1 cellular context compared by ENCODE assay signal in the genomic region with DNA sequence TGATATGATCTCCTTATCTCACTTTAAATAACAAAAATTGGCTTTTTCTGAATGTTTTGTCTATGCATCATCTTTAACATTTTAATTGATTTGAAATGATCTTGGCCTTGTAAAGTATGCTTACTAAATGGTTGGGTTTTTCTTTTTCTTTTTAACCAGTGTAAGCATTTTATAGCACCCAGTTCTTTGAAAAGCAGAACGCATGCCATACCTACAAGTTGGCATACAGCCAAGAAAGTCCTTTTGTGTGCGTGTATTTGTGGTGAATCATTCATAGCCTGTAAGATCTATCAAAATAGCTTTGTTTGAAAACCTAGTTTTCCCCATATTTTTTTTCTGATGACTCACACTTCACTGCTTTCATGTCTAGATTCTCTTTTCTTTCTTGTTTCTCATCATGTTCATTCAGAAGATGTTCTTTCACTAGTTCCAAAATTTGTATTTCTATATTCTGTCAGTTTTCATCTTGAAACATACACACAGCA.
TF ChIP-seq lines count a peak whose summit lies in the region.

No MANE protein-coding gene starts in this region.

TF ChIP-seq in HEK293, 187 proteins besides CTCF, POLR2A, EP300 and RAD21 (continued from another document and continues in another):
- TF ChIP-seq ZNF843 (tag by site-specific recombination; IDR thresholded peaks at IDR 0.05) (no peak), ZNF174 (tag by site-specific recombination; IDR thresholded peaks at IDR 0.05) (peak; percentile 62; the same call in 1 of the 2 replicates), ZNF292 (tag by site-specific recombination; IDR thresholded peaks at IDR 0.05; ENCODE audit: borderline replicate concordance, low read depth) (no peak), ZNF501 (tag by site-specific recombination; IDR thresholded peaks at IDR 0.05) (no peak), ZBTB48 (tag by site-specific recombination; IDR thresholded peaks at IDR 0.05) (no peak), PBX3 (CRISPR knock-in tag; IDR thresholded peaks at IDR 0.05) (no peak), ZNF423 (tag by site-specific recombination; IDR thresholded peaks at IDR 0.05) (no peak), ZNF571 (tag by site-specific recombination; IDR thresholded peaks at IDR 0.05) (no peak), KLF7 (tag by site-specific recombination; IDR thresholded peaks at IDR 0.05; ENCODE audit: borderline replicate concordance) (no peak), SETDB1 (IDR thresholded peaks at IDR 0.05; ENCODE audit: insufficient read length, low read length) (no peak), ZNF146 (tag by site-specific recombination; IDR thresholded peaks at IDR 0.05) (no peak), ZNF37A (tag by site-specific recombination; IDR thresholded peaks at IDR 0.05) (peak; percentile 69; the same call in 1 of the 2 replicates), ZNF513 (tag by site-specific recombination; IDR thresholded peaks at IDR 0.05) (no peak), ZFP41 (tag by site-specific recombination; IDR thresholded peaks at IDR 0.05; ENCODE audit: borderline replicate concordance) (no peak), ZNF280D (tag by site-specific recombination; IDR thresholded peaks at IDR 0.05) (no peak), ZNF629 (tag by site-specific recombination; IDR thresholded peaks at IDR 0.05) (peak; percentile 32; the same call in 1 of the 2 replicates), ZNF660 (tag by site-specific recombination; IDR thresholded peaks at IDR 0.05) (peak; percentile 98), SCRT2 (tag by site-specific recombination; IDR thresholded peaks at IDR 0.05) (0 out of 2 replicates have a peak, but pooled peaks have one; percentile 15), ZNF548 (tag by site-specific recombination; IDR thresholded peaks at IDR 0.05) (no peak), ZNF133 (tag by site-specific recombination; IDR thresholded peaks at IDR 0.05) (no peak), ZNF558 (tag by site-specific recombination; IDR thresholded peaks at IDR 0.05) (no peak), ZNF362 (tag by site-specific recombination; IDR thresholded peaks at IDR 0.05) (peak; percentile 93), ZNF2 (tag by site-specific recombination; IDR thresholded peaks at IDR 0.05) (no peak), ZNF521 (tag by site-specific recombination; IDR thresholded peaks at IDR 0.05) (no peak), ZNF211 (tag by site-specific recombination; IDR thresholded peaks at IDR 0.05; ENCODE audit: low read depth) (no peak), FEZF1 (tag by site-specific recombination; IDR thresholded peaks at IDR 0.05) (peak; percentile 30; the same call in 1 of the 2 replicates), BCL6B (tag by site-specific recombination; IDR thresholded peaks at IDR 0.05) (no peak; the same call in 1 of the 2 replicates), ZIC2 (tag by site-specific recombination; IDR thresholded peaks at IDR 0.05) (no peak), HOXD13 (CRISPR knock-in tag; IDR thresholded peaks at IDR 0.05; ENCODE audit: borderline replicate concordance) (peak; percentile 82), ZNF350 (tag by site-specific recombination; IDR thresholded peaks at IDR 0.05) (peak; percentile 87), ZNF654 (tag by site-specific recombination; IDR thresholded peaks at IDR 0.05; ENCODE audit: low read depth) (no peak), ZNF274 (IDR thresholded peaks at IDR 0.05; ENCODE audit: low read length) (no peak), ZNF274 (tag by site-specific recombination; IDR thresholded peaks at IDR 0.05; ENCODE audit: borderline replicate concordance) (no peak), ZNF600 (tag by site-specific recombination; IDR thresholded peaks at IDR 0.05) (0 out of 2 replicates have a peak, but pooled peaks have one; percentile 39), SP3 (tag by site-specific recombination; IDR thresholded peaks at IDR 0.05) (no peak), ZNF132 (tag by site-specific recombination; IDR thresholded peaks at IDR 0.05; ENCODE audit: borderline replicate concordance) (no peak)
- TF ChIP-seq, protein P1, sequence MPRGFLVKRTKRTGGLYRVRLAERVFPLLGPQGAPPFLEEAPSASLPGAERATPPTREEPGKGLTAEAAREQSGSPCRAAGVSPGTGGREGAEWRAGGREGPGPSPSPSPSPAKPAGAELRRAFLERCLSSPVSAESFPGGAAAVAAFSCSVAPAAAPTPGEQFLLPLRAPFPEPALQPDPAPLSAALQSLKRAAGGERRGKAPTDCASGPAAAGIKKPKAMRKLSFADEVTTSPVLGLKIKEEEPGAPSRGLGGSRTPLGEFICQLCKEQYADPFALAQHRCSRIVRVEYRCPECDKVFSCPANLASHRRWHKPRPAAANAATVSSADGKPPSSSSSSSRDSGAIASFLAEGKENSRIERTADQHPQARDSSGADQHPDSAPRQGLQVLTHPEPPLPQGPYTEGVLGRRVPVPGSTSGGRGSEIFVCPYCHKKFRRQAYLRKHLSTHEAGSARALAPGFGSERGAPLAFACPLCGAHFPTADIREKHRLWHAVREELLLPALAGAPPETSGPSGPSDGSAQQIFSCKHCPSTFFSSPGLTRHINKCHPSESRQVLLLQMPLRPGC (tag by site-specific recombination; IDR thresholded peaks at IDR 0.05): no peak
- TF ChIP-seq, protein P2, sequence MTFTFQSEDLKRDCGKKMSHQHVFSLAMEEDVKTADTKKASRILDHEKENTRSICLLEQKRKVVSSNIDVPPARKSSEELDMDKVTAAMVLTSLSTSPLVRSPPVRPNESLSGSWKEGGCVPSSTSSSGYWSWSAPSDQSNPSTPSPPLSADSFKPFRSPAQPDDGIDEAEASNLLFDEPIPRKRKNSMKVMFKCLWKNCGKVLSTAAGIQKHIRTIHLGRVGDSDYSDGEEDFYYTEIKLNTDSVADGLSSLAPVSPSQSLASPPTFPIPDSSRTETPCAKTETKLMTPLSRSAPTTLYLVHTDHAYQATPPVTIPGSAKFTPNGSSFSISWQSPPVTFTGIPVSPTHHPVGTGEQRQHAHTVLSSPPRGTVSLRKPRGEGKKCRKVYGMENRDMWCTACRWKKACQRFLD (tag by site-specific recombination; IDR thresholded peaks at IDR 0.05): no peak
- TF ChIP-seq, protein P3, sequence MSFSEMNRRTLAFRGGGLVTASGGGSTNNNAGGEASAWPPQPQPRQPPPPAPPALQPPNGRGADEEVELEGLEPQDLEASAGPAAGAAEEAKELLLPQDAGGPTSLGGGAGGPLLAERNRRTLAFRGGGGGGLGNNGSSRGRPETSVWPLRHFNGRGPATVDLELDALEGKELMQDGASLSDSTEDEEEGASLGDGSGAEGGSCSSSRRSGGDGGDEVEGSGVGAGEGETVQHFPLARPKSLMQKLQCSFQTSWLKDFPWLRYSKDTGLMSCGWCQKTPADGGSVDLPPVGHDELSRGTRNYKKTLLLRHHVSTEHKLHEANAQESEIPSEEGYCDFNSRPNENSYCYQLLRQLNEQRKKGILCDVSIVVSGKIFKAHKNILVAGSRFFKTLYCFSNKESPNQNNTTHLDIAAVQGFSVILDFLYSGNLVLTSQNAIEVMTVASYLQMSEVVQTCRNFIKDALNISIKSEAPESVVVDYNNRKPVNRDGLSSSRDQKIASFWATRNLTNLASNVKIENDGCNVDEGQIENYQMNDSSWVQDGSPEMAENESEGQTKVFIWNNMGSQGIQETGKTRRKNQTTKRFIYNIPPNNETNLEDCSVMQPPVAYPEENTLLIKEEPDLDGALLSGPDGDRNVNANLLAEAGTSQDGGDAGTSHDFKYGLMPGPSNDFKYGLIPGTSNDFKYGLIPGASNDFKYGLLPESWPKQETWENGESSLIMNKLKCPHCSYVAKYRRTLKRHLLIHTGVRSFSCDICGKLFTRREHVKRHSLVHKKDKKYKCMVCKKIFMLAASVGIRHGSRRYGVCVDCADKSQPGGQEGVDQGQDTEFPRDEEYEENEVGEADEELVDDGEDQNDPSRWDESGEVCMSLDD (tag by site-specific recombination; IDR thresholded peaks at IDR 0.05): no peak
- TF ChIP-seq, protein P4, sequence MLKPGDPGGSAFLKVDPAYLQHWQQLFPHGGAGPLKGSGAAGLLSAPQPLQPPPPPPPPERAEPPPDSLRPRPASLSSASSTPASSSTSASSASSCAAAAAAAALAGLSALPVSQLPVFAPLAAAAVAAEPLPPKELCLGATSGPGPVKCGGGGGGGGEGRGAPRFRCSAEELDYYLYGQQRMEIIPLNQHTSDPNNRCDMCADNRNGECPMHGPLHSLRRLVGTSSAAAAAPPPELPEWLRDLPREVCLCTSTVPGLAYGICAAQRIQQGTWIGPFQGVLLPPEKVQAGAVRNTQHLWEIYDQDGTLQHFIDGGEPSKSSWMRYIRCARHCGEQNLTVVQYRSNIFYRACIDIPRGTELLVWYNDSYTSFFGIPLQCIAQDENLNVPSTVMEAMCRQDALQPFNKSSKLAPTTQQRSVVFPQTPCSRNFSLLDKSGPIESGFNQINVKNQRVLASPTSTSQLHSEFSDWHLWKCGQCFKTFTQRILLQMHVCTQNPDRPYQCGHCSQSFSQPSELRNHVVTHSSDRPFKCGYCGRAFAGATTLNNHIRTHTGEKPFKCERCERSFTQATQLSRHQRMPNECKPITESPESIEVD (tag by site-specific recombination; IDR thresholded peaks at IDR 0.05): peak; percentile 91
- TF ChIP-seq, protein P5, sequence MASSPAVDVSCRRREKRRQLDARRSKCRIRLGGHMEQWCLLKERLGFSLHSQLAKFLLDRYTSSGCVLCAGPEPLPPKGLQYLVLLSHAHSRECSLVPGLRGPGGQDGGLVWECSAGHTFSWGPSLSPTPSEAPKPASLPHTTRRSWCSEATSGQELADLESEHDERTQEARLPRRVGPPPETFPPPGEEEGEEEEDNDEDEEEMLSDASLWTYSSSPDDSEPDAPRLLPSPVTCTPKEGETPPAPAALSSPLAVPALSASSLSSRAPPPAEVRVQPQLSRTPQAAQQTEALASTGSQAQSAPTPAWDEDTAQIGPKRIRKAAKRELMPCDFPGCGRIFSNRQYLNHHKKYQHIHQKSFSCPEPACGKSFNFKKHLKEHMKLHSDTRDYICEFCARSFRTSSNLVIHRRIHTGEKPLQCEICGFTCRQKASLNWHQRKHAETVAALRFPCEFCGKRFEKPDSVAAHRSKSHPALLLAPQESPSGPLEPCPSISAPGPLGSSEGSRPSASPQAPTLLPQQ (tag by site-specific recombination; IDR thresholded peaks at IDR 0.05): no peak
- TF ChIP-seq, protein P6, sequence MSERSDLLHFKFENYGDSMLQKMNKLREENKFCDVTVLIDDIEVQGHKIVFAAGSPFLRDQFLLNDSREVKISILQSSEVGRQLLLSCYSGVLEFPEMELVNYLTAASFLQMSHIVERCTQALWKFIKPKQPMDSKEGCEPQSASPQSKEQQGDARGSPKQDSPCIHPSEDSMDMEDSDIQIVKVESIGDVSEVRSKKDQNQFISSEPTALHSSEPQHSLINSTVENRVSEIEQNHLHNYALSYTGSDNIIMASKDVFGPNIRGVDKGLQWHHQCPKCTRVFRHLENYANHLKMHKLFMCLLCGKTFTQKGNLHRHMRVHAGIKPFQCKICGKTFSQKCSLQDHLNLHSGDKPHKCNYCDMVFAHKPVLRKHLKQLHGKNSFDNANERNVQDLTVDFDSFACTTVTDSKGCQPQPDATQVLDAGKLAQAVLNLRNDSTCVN (tag by site-specific recombination; optimal IDR thresholded peaks at IDR 0.05): no peak
